In the genomic region with DNA sequence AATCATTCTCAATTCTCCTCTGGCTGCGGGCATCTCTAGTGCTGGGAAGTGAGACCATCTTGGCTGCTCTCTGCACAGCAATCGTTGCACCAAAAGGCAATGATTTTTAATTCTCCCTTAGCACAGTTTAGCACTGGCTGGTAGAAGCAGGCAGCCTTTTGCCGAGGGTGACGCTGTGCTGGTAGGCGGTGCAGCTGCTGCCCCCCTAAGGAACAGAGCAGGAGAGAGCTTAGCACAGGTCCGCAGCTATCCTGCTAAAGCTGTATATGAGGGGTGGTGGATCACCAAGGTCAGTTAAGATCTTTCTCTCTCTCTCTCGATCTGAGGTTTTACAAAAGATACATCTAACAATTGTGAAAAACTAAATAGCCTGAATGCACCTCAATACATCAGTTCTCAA, we compare ENCODE assay signal across 8 cellular contexts.
DNase-seq lines count a peak whose midpoint lies in the region; ATAC-seq lines count a peak whose summit lies in the region.

No MANE protein-coding gene starts in this region.

- H3K4me3 ChIP-seq in iPS DF 6.9 (ENCODE audit: low read length), result no peak overlapping the region

- H3K36me3 Mint-ChIP-seq in activated naive CD4-positive, alpha-beta T cell treated with anti-CD3 and anti-CD28 coated beads for 36 hours (ENCODE audit: low read depth), result no peaks in the 10 kb centered on the region
- H3K36me3 Mint-ChIP-seq in activated CD8-positive, alpha-beta T cell treated with anti-CD3 and anti-CD28 coated beads, Interleukin-2, amount 10 ng/mL, durations not matched to agents 7 days and 5 days (ENCODE audit: low read depth), result no peaks in the 10 kb centered on the region

- H3K4me3 Mint-ChIP-seq in activated naive CD4-positive, alpha-beta T cell treated with anti-CD3 and anti-CD28 coated beads for 36 hours, result no peak overlapping the region
- no peak overlapping the region for H3K4me3 Mint-ChIP-seq in activated CD8-positive, alpha-beta T cell treated with anti-CD3 and anti-CD28 coated beads, Interleukin-2, amount 10 ng/mL, durations not matched to agents 7 days and 5 days

- peaks cover 9% of the 10 kb centered on the region for H3K4me1 Mint-ChIP-seq in activated naive CD4-positive, alpha-beta T cell treated with anti-CD3 and anti-CD28 coated beads for 36 hours (ENCODE audit: low read depth)
- H3K4me1 Mint-ChIP-seq in activated CD8-positive, alpha-beta T cell treated with anti-CD3 and anti-CD28 coated beads, Interleukin-2, amount 10 ng/mL, durations not matched to agents 7 days and 5 days (ENCODE audit: low read depth), result peaks cover 13% of the 10 kb centered on the region

- H3K27ac ChIP-seq in iPS DF 6.9 (ENCODE audit: low read length), result no peak overlapping the region

- peaks cover 2% of the 10 kb centered on the region; the same call in 1 of the 2 replicates for H3K4me1 ChIP-seq in iPS DF 6.9 (ENCODE audit: control insufficient read depth, insufficient read depth, low read length)

- no peak overlapping the region for H3K27ac Mint-ChIP-seq in activated naive CD4-positive, alpha-beta T cell treated with anti-CD3 and anti-CD28 coated beads for 36 hours
- no peak overlapping the region for H3K27ac Mint-ChIP-seq in activated CD8-positive, alpha-beta T cell treated with anti-CD3 and anti-CD28 coated beads, Interleukin-2, amount 10 ng/mL, durations not matched to agents 7 days and 5 days

- no CpG with 5 or more reads among the region's 7 CpGs for WGBS in iPS DF 6.9 (ENCODE audit: insufficient coverage, insufficient read length)

- H3K9me3 ChIP-seq in iPS DF 6.9 (ENCODE audit: control insufficient read depth, insufficient read depth, low read length), result no peaks in the 10 kb centered on the region

- no peaks in the 10 kb centered on the region for H3K27me3 ChIP-seq in iPS DF 6.9 (ENCODE audit: control insufficient read depth, insufficient read depth, low read length)

- H3K36me3 ChIP-seq in iPS DF 6.9 (ENCODE audit: control insufficient read depth, insufficient read depth, low read length), result no peaks in the 10 kb centered on the region

- no peaks in the 10 kb centered on the region for H3K9me3 Mint-ChIP-seq in activated naive CD4-positive, alpha-beta T cell treated with anti-CD3 and anti-CD28 coated beads for 36 hours
- no peaks in the 10 kb centered on the region for H3K9me3 Mint-ChIP-seq in activated CD8-positive, alpha-beta T cell treated with anti-CD3 and anti-CD28 coated beads, Interleukin-2, amount 10 ng/mL, durations not matched to agents 7 days and 5 days (ENCODE audit: insufficient read depth)

- DNase-seq in activated naive CD4-positive, alpha-beta T cell treated with anti-CD3 and anti-CD28 coated beads for 36 hours, result peak; percentile 61
- no peak for DNase-seq in activated naive CD4-positive, alpha-beta T cell treated with Interleukin-2 at 50 U/mL for 16 hours
- DNase-seq in activated CD8-positive, alpha-beta T cell treated with anti-CD3 and anti-CD28 coated beads, Interleukin-2, amount 10 ng/mL, durations not matched to agents 7 days and 5 days, result peak; percentile 71
- DNase-seq in iPS DF 6.9 (ENCODE audit: low read depth, low spot score) (peak; percentile 16), NCI-H2107 (lab: John Stamatoyannopoulos, UW) (no peak)
- peak; percentile 53 for DNase-seq in stimulated activated naive CD8-positive, alpha-beta T cell treated with anti-CD3 and anti-CD28 coated beads, Interleukin-15, Interleukin-2, amounts not matched to agents 100 U/mL and 50 U/mL, for 24 hours

- CTCF ChIA-PET in activated naive CD4-positive, alpha-beta T cell treated with anti-CD3 and anti-CD28 coated beads for 36 hours (lab: Charles Lee), result interaction anchor here (1.0 to 1.2 kb wide), 3 partner anchors 9 to 34 kb away, joined by 3 to 4 read pairs (median 3); no protein-coding TSS in a partner anchor
- CTCF ChIA-PET in activated CD8-positive, alpha-beta T cell treated with anti-CD3 and anti-CD28 coated beads, Interleukin-2, amount 10 ng/mL, durations not matched to agents 7 days and 5 days (lab: Charles Lee), result interaction anchor here (0.8 to 2.2 kb wide), 9 partner anchors 10 to 919 kb away, joined by 3 to 11 read pairs (median 5); no protein-coding TSS in a partner anchor

- peak; percentile 97 for ATAC-seq in activated CD8-positive, alpha-beta T cell treated with anti-CD3 and anti-CD28 coated beads, Interleukin-2, amount 10 ng/mL, durations not matched to agents 7 days and 5 days
- peak; percentile 90 for ATAC-seq in stimulated activated naive CD8-positive, alpha-beta T cell treated with anti-CD3 and anti-CD28 coated beads, Interleukin-15, Interleukin-2, amounts not matched to agents 100 U/mL and 50 U/mL, for 24 hours
- no peak for ATAC-seq in GM21367 (IDR thresholded peaks at IDR 0.05; ENCODE audit: unreplicated experiment)
- ATAC-seq in HG03097 (IDR thresholded peaks at IDR 0.05; ENCODE audit: low FRiP score, unreplicated experiment), result no peak

- no peaks in the 10 kb centered on the region for H3K27me3 Mint-ChIP-seq in activated naive CD4-positive, alpha-beta T cell treated with anti-CD3 and anti-CD28 coated beads for 36 hours (ENCODE audit: low read depth)
- peaks cover 13% of the 10 kb centered on the region for H3K27me3 Mint-ChIP-seq in activated CD8-positive, alpha-beta T cell treated with anti-CD3 and anti-CD28 coated beads, Interleukin-2, amount 10 ng/mL, durations not matched to agents 7 days and 5 days (ENCODE audit: low read depth)

- POLR2A ChIA-PET in activated CD8-positive, alpha-beta T cell treated with anti-CD3 and anti-CD28 coated beads, Interleukin-2, amount 10 ng/mL, durations not matched to agents 7 days and 5 days (lab: Charles Lee), result interaction anchor here (0.6 kb wide), 1 partner anchor 42 kb away, joined by 3 read pairs; no protein-coding TSS in a partner anchor

- intact Hi-C loops in activated naive CD4-positive, alpha-beta T cell treated with anti-CD3 and anti-CD28 coated beads for 36 hours (cut with micrococcal nuclease), result loop anchor here (1.0 to 10.0 kb wide), 2 partner anchors 391 to 570 kb away; no protein-coding TSS in a partner anchor

Comparison
In these comparisons a context has a peak if more than half of its experiments do, and no peak if none do; other contexts are left out.
1. DNase-seq: peak in activated naive CD4-positive, alpha-beta T cell treated with anti-CD3 and anti-CD28 coated beads for 36 hours (single experiment), activated CD8-positive, alpha-beta T cell treated with anti-CD3 and anti-CD28 coated beads, Interleukin-2, amount 10 ng/mL, durations not matched to agents 7 days and 5 days (single experiment), iPS DF 6.9 (single experiment) and stimulated activated naive CD8-positive, alpha-beta T cell treated with anti-CD3 and anti-CD28 coated beads, Interleukin-15, Interleukin-2, amounts not matched to agents 100 U/mL and 50 U/mL, for 24 hours (single experiment); none in activated naive CD4-positive, alpha-beta T cell treated with Interleukin-2 at 50 U/mL for 16 hours (single experiment) and NCI-H2107 (single experiment).
2. ATAC-seq: peak in activated CD8-positive, alpha-beta T cell treated with anti-CD3 and anti-CD28 coated beads, Interleukin-2, amount 10 ng/mL, durations not matched to agents 7 days and 5 days (single experiment) and stimulated activated naive CD8-positive, alpha-beta T cell treated with anti-CD3 and anti-CD28 coated beads, Interleukin-15, Interleukin-2, amounts not matched to agents 100 U/mL and 50 U/mL, for 24 hours (single experiment); none in GM21367 (single experiment) and HG03097 (single experiment).